Comparison of ENCODE assay signal across 1 cellular context in the genomic region with DNA sequence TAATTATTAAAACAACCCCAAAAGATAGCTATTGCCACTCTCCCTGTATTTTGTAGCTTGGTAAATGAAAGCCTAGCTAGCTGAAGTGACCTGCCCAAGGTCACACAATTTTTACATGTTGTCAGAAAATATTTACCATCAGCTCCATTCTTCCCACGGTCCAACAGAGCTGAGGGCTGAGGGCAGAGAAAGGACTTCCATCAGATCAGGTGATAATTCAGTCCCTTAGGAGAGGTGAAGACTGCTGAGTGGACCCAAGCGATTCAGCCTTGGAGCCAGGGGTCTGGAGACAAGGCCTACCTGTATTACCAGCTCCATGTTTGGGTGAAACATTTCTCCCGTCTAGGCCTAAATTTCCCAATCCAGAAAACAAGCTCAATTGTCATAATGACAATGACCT.
TF ChIP-seq lines count a peak whose summit lies in the region.

No MANE protein-coding gene starts in this region.

TF ChIP-seq in H1, 55 proteins besides CTCF, POLR2A, EP300 and RAD21:
- no peak for TF ChIP-seq HDAC2 (IDR thresholded peaks at IDR 0.05; ENCODE audit: borderline replicate concordance in 1 of 2, low read depth in 2 of 2, low read length in 2 of 2)
- TF ChIP-seq MAFK (IDR thresholded peaks at IDR 0.05; ENCODE audit: low read depth, low read length): no peak
- TF ChIP-seq CEBPB (IDR thresholded peaks at IDR 0.05; ENCODE audit: low read depth, low read length): no peak
- TF ChIP-seq ZNF274 (IDR thresholded peaks at IDR 0.05; ENCODE audit: borderline replicate concordance, extremely low read depth, low read length): no peak
- TF ChIP-seq CREB1 (IDR thresholded peaks at IDR 0.05): no peak
- no peak for TF ChIP-seq POLR2AphosphoS5 (IDR thresholded peaks at IDR 0.05; ENCODE audit: low read depth, low read length)
- TF ChIP-seq BRCA1 (IDR thresholded peaks at IDR 0.05; ENCODE audit: low read depth, low read length): no peak
- no peak for TF ChIP-seq KDM5A (IDR thresholded peaks at IDR 0.05; ENCODE audit: low read length)
- no peak for TF ChIP-seq BCL11A (IDR thresholded peaks at IDR 0.05; ENCODE audit: low read depth in 2 of 2, low read length in 2 of 2)
